In genomic region chr1:165456861-165457260, GRCh38 we compare ENCODE assay signal across 24 cellular contexts. TPM values are rescaled to one million over a fixed set of nuclear protein-coding genes. Genes with fewer than 3 reads are reported as not detected.
DNase-seq lines count a peak whose midpoint lies in the region; ATAC-seq and TF ChIP-seq lines count a peak whose summit lies in the region.
"Had no signal": no experiment of that assay in that cellular context is flagged by ENCODE, and none has a peak within 500 bp of the region (broad histone marks: within the 10 kb centered on the region; RNA-seq: fewer than 3 reads in every experiment).

No MANE protein-coding gene starts in this region.

- no peak overlapping the region for H3K27ac Mint-ChIP-seq in activated T-helper 17 cell treated with anti-CD3 and anti-CD28 coated beads, Interleukin-2, amount 50 U/mL, for 72 hours
- no peak overlapping the region for H3K27ac Mint-ChIP-seq in activated naive CD8-positive, alpha-beta T cell treated with anti-CD3 and anti-CD28 coated beads for 36 hours

- no peaks in the 10 kb centered on the region for H3K27me3 ChIP-seq in esophagus muscularis mucosa
- H3K27me3 ChIP-seq: Peyer's patch, SJSA1 had no signal

- DNase-seq in D341Med (ENCODE audit: low spot score) = peak; percentile 68
- DNase-seq in NCI-H1417 treated with DMSO at 0.1 percent for 48 hours (lab: John Stamatoyannopoulos, UW) = peak; percentile 8
- peak; percentile 85 for DNase-seq in NCI-H524 treated with DMSO at 0.1 percent for 48 hours (lab: John Stamatoyannopoulos, UW)
- DNase-seq in esophagus muscularis mucosa (ENCODE audit: extremely low spot score) = peak; percentile 86
- no peak for DNase-seq in activated naive CD8-positive, alpha-beta T cell treated with anti-CD3 and anti-CD28 coated beads for 36 hours
- DNase-seq in HuH-7.5 (ENCODE audit: low spot score) = no peak
- no peak for DNase-seq in Right ventricle myocardium superior
- DNase-seq: CD4-positive, CD25-positive, alpha-beta regulatory T cell; DMS79; KBM-7; MM.1S; NCI-H146; NCI-H2029 treated with DMSO at 0.1 percent for 48 hours; NCI-H526 treated with DMSO at 0.1 percent for 48 hours; Peyer's patch; T-helper 1 cell had no signal

- no peak overlapping the region for H3K27ac ChIP-seq in esophagus muscularis mucosa (replicated peaks in 1 of 4)
- H3K27ac ChIP-seq: HL-60, Peyer's patch, SJSA1 had no signal

- H3K9me3 ChIP-seq in esophagus muscularis mucosa = no peaks in the 10 kb centered on the region
- H3K9me3 ChIP-seq: Caco-2, Peyer's patch, SJSA1 had no signal

- no peaks in the 10 kb centered on the region for H3K4me1 ChIP-seq in esophagus muscularis mucosa
- H3K4me1 ChIP-seq: Peyer's patch, SJSA1 had no signal

- no peak overlapping the region for H3K4me3 ChIP-seq in esophagus muscularis mucosa
- H3K4me3 ChIP-seq: Peyer's patch, SJSA1 had no signal

- no peak overlapping the region for H3K4me3 Mint-ChIP-seq in activated T-helper 17 cell treated with anti-CD3 and anti-CD28 coated beads, Interleukin-2, amount 50 U/mL, for 72 hours
- no peak overlapping the region for H3K4me3 Mint-ChIP-seq in activated naive CD8-positive, alpha-beta T cell treated with anti-CD3 and anti-CD28 coated beads for 36 hours
- H3K4me3 Mint-ChIP-seq: CD4-positive, CD25-positive, alpha-beta regulatory T cell had no signal

- ATAC-seq in activated T-helper 17 cell treated with anti-CD3 and anti-CD28 coated beads, Interleukin-2, amount 50 U/mL, for 72 hours (replicated peaks) = no peak
- ATAC-seq in Right ventricle myocardium superior (ENCODE audit: poor library complexity) = no peak
- ATAC-seq: HepG2 had no signal

- no peaks in the 10 kb centered on the region for H3K36me3 ChIP-seq in esophagus muscularis mucosa
- H3K36me3 ChIP-seq: Peyer's patch, SJSA1 had no signal

- H3K27me3 Mint-ChIP-seq in activated T-helper 17 cell treated with anti-CD3 and anti-CD28 coated beads, Interleukin-2, amount 50 U/mL, for 72 hours = peaks cover 23% of the 10 kb centered on the region
- peaks cover 8% of the 10 kb centered on the region for H3K27me3 Mint-ChIP-seq in activated naive CD8-positive, alpha-beta T cell treated with anti-CD3 and anti-CD28 coated beads for 36 hours

- H3K36me3 Mint-ChIP-seq in activated T-helper 17 cell treated with anti-CD3 and anti-CD28 coated beads, Interleukin-2, amount 50 U/mL, for 72 hours (ENCODE audit: low read depth) = no peaks in the 10 kb centered on the region
- no peaks in the 10 kb centered on the region for H3K36me3 Mint-ChIP-seq in activated naive CD8-positive, alpha-beta T cell treated with anti-CD3 and anti-CD28 coated beads for 36 hours
- H3K36me3 Mint-ChIP-seq: CD4-positive, CD25-positive, alpha-beta regulatory T cell had no signal

- no peak for TF ChIP-seq POLR2A in esophagus muscularis mucosa (IDR thresholded peaks at IDR 0.05; ENCODE audit: low read depth)

- TF ChIP-seq EP300 in esophagus muscularis mucosa (IDR thresholded peaks at IDR 0.05) = no peak

- 84% methylated on average over 6 of the region's 6 CpGs for WGBS in esophagus muscularis mucosa

- H3K9me3 Mint-ChIP-seq in activated T-helper 17 cell treated with anti-CD3 and anti-CD28 coated beads, Interleukin-2, amount 50 U/mL, for 72 hours = no peaks in the 10 kb centered on the region
- H3K9me3 Mint-ChIP-seq in activated naive CD8-positive, alpha-beta T cell treated with anti-CD3 and anti-CD28 coated beads for 36 hours = no peaks in the 10 kb centered on the region

- no peaks in the 10 kb centered on the region for H3K4me1 Mint-ChIP-seq in activated T-helper 17 cell treated with anti-CD3 and anti-CD28 coated beads, Interleukin-2, amount 50 U/mL, for 72 hours
- H3K4me1 Mint-ChIP-seq in activated naive CD8-positive, alpha-beta T cell treated with anti-CD3 and anti-CD28 coated beads for 36 hours = no peaks in the 10 kb centered on the region
- H3K4me1 Mint-ChIP-seq: CD4-positive, CD25-positive, alpha-beta regulatory T cell had no signal

- intact Hi-C loops in esophagus muscularis mucosa (cut with DNase I) = no loop called here
- intact Hi-C loops in Right ventricle myocardium superior (cut with DNase I) = no loop called here

- no peak for TF ChIP-seq CTCF in esophagus muscularis mucosa (IDR thresholded peaks at IDR 0.05)

RNA-seq across cellular contexts. Expression of gene RXRG, which starts 11.9 kb away (rescaled TPM):
- total RNA-seq in esophagus muscularis mucosa (1 to 10 TPM; 1.7 to 3.9 (median 2.5) TPM), Right ventricle myocardium superior (3.3 TPM)
- not detected for total RNA-seq in activated T-helper 17 cell treated with anti-CD3 and anti-CD28 coated beads, Interleukin-2, amount 50 U/mL, for 72 hours
- under 1 TPM in 1 of 2 experiments, not detected in 1; 0.10 TPM for total RNA-seq in activated naive CD8-positive, alpha-beta T cell treated with anti-CD3 and anti-CD28 coated beads for 36 hours
- total RNA-seq: Caco-2; CD4-positive, CD25-positive, alpha-beta regulatory T cell; H4; HepG2; HT-29; OCI-LY7; SJSA1 had no signal

Comparison
In these comparisons a context has a peak if more than half of its experiments do, and no peak if none do; other contexts are left out.
1. DNase-seq: peak in D341Med (single experiment), NCI-H1417 treated with DMSO at 0.1 percent for 48 hours (single experiment), NCI-H524 treated with DMSO at 0.1 percent for 48 hours (single experiment) and esophagus muscularis mucosa (single experiment); none in activated naive CD8-positive, alpha-beta T cell treated with anti-CD3 and anti-CD28 coated beads for 36 hours (single experiment), HuH-7.5 (single experiment) and Right ventricle myocardium superior (single experiment).